ENCODE assay signal across 16 cellular contexts in the genomic region with DNA sequence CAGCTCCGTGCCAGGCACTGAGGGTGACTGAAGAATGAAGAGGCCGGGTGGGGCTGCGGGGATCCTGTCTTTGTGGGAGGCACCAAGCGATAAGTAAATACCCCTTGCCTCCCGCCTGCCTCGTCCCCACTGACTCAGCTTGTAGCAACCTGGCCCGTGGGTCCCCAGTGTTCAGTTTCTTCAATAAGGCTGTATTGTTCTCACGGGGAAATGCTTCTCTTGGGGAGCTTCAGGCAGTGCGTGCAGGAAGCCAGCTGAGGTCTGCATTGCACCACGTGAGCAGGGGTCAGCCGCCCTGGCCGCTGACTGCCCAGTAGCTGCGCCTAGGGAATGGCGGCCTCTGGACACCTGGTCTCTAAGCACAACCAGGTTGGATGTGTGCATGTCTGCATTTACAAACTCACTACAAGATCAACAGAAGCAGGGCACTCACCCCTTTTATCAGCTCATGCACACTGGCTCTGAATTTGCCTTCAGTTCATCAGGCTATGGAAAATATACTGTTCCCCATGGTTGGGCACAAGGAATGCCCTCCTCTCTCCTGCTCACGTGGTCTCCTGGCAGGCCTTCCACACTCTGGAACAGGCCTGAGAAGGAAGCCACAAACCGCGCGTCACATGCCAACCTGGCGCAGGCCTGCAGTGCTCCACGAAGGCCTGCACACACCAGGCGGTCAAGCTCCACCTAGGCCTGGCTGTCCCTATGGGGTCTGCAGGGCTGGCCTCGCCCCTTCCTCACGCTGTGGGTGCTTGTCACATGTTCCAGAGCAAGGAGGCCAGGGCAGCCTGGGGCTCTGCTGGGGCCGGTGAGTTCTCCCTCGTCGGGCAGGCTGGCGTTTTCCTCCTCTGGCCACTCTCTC.
DNase-seq lines count a peak whose midpoint lies in the region; ATAC-seq and TF ChIP-seq lines count a peak whose summit lies in the region.
"Had no signal": no experiment of that assay in that cellular context is flagged by ENCODE, and none has a peak within 500 bp of the region (broad histone marks: within the 10 kb centered on the region; RNA-seq: fewer than 3 reads in every experiment).

No MANE protein-coding gene starts in this region.

- H2AFZ ChIP-seq in neural progenitor cell (replicated peaks), result no peak overlapping the region

- intact Hi-C loops in Panc1 (cut with micrococcal nuclease; ENCODE audit: unreplicated experiment), result no loop called here

- CTCF ChIA-PET in Panc1 (lab: Charles Lee), result no interaction called here

- no peaks in the 10 kb centered on the region for H3F3A ChIP-seq in neural progenitor cell (ENCODE audit: low read depth)

- H3K9me3 Mint-ChIP-seq in neural progenitor cell, result peaks cover 4% of the 10 kb centered on the region

- no peaks in the 10 kb centered on the region for H3K27me3 Mint-ChIP-seq in neural progenitor cell (ENCODE audit: insufficient read depth, low read depth)

- POLR2A ChIA-PET in Panc1 (lab: Charles Lee), result interaction anchor here (0.6 kb wide), 1 partner anchor 174 kb away, joined by 3 read pairs; no protein-coding TSS in a partner anchor

- no peaks in the 10 kb centered on the region for H3K36me3 ChIP-seq in Panc1 (ENCODE audit: control insufficient read depth, insufficient read depth, low read length)
- no peaks in the 10 kb centered on the region for H3K36me3 ChIP-seq in neural progenitor cell
- H3K36me3 ChIP-seq: Peyer's patch had no signal

- no peaks in the 10 kb centered on the region for H4K20me1 ChIP-seq in neural progenitor cell (ENCODE audit: low read depth)

- no peaks in the 10 kb centered on the region for H3K9me3 ChIP-seq in Panc1 (ENCODE audit: control insufficient read depth, insufficient read depth, low read depth, low read length)
- H3K9me3 ChIP-seq in neural progenitor cell (ENCODE audit: low read depth), result no peaks in the 10 kb centered on the region
- H3K9me3 ChIP-seq: Peyer's patch had no signal

- in situ Hi-C loops in Panc1 (cut with HindIII; ENCODE audit: low pct_unique_long_range_greater_than_20kb, low sequenced_read_pairs), result no loop called here

- H3K27me3 ChIP-seq in Panc1 (ENCODE audit: control insufficient read depth, insufficient read depth, low read length), result no peaks in the 10 kb centered on the region; the same call in 1 of the 2 replicates
- H3K27me3 ChIP-seq in neural progenitor cell, result no peaks in the 10 kb centered on the region
- H3K27me3 ChIP-seq: Peyer's patch had no signal

- H3K27ac ChIP-seq in Panc1 (ENCODE audit: low read length), result no peak overlapping the region
- no peak overlapping the region for H3K27ac ChIP-seq in neural progenitor cell
- H3K27ac ChIP-seq: Peyer's patch had no signal

- peak; percentile 30; the same call in 1 of the 2 replicates for ATAC-seq in Panc1
- ATAC-seq in HG02981 (IDR thresholded peaks at IDR 0.05; ENCODE audit: unreplicated experiment), result no peak
- ATAC-seq in GM19452 (IDR thresholded peaks at IDR 0.05; ENCODE audit: unreplicated experiment), result no peak
- no peak for ATAC-seq in HG03442 (IDR thresholded peaks at IDR 0.05; ENCODE audit: unreplicated experiment)
- ATAC-seq: SK-N-SH treated with all-trans-retinoic acid at 6 μM for 48 hours had no signal

- H3K4me3 Mint-ChIP-seq in neural progenitor cell, result peak overlapping the region; percentile 2
- H3K4me3 Mint-ChIP-seq: CD4-positive, alpha-beta memory T cell; IgD-negative memory B cell had no signal

- BruUV-seq in Panc1 (replicated peaks; lab: Mats Ljungman, UMichigan), result no TSS peak

- DNase-seq in Daoy (ENCODE audit: low read depth) (peak; percentile 57), Panc1 (ENCODE audit: low read depth, low spot score) (no peak), iPS-NIHi11 (ENCODE audit: low spot score) (peak; percentile 5), neural progenitor cell (ENCODE audit: low spot score) (no peak), CD1c-positive myeloid dendritic cell (ENCODE audit: extremely low spot score) (no peak)
- DNase-seq: CD4-positive, alpha-beta memory T cell; NCI-H146; NCI-H2107; NCI-H226; Peyer's patch; SHP77 had no signal

- no peaks in the 10 kb centered on the region for H3K4me1 ChIP-seq in Panc1 (ENCODE audit: control insufficient read depth, insufficient read depth, low read length)
- no peaks in the 10 kb centered on the region for H3K4me1 ChIP-seq in neural progenitor cell
- H3K4me1 ChIP-seq: Peyer's patch had no signal

- no peak overlapping the region for H3K4me2 ChIP-seq in neural progenitor cell

- TF ChIP-seq CTCF in Panc1 (IDR thresholded peaks at IDR 0.05), result no peak
- no peak for TF ChIP-seq CTCF in neural progenitor cell (IDR thresholded peaks at IDR 0.05)

- H3K79me2 ChIP-seq in neural progenitor cell (ENCODE audit: low read depth), result no peaks in the 10 kb centered on the region

- H3K36me3 Mint-ChIP-seq in neural progenitor cell, result no peaks in the 10 kb centered on the region

- H3K4me1 Mint-ChIP-seq in neural progenitor cell, result no peaks in the 10 kb centered on the region
- H3K4me1 Mint-ChIP-seq: CD4-positive, alpha-beta memory T cell; IgD-negative memory B cell had no signal

- no peak overlapping the region for H3K9ac ChIP-seq in neural progenitor cell

- no peak overlapping the region for H3K27ac Mint-ChIP-seq in neural progenitor cell
- H3K27ac Mint-ChIP-seq: CD4-positive, alpha-beta memory T cell; IgD-negative memory B cell had no signal

- H3K4me3 ChIP-seq in Panc1 (ENCODE audit: low read depth in 2 of 2, low read length in 2 of 2), result no peak overlapping the region
- no peak overlapping the region for H3K4me3 ChIP-seq in neural progenitor cell
- H3K4me3 ChIP-seq: Peyer's patch had no signal

Comparison
In these comparisons a context has a peak if more than half of its experiments do, and no peak if none do; other contexts are left out.
1. DNase-seq: peak in Daoy (single experiment) and iPS-NIHi11 (single experiment); none in Panc1 (single experiment), neural progenitor cell (single experiment) and CD1c-positive myeloid dendritic cell (single experiment).